In genomic region chr21:35257413-35257812, GRCh38 we compare ENCODE assay signal across 8 cellular contexts.
DNase-seq lines count a peak whose midpoint lies in the region; ATAC-seq and TF ChIP-seq lines count a peak whose summit lies in the region.

No MANE protein-coding gene starts in this region.

- TF ChIP-seq CTCF in HEK293 (tag by site-specific recombination; IDR thresholded peaks at IDR 0.05): no peak
- TF ChIP-seq CTCF in CD8-positive, alpha-beta T cell (IDR thresholded peaks at IDR 0.05): no peak

- peak overlapping the region; percentile 72 for H3K4me2 ChIP-seq in skeletal muscle satellite cell (ENCODE audit: low read length)

- H3K9ac ChIP-seq in skeletal muscle satellite cell (ENCODE audit: low read depth, low read length): peak overlapping the region; percentile 77

- H3K4me3 ChIP-seq in HEK293 (ENCODE audit: low read depth, low read length): no peak overlapping the region
- no peak overlapping the region for H3K4me3 ChIP-seq in skeletal muscle satellite cell (ENCODE audit: low read length)
- no peak overlapping the region for H3K4me3 ChIP-seq in CD8-positive, alpha-beta T cell (ENCODE audit: low read depth, low read length)

- intact Hi-C loops in CD8-positive, alpha-beta T cell (cut with DNase I, micrococcal nuclease): loop anchor here in 1 of 2 experiments (5.0 kb wide), 1 partner anchor 45 kb away; no protein-coding TSS in a partner anchor

- H3K27me3 ChIP-seq in skeletal muscle satellite cell (ENCODE audit: control insufficient read depth, insufficient read depth, low read length): no peaks in the 10 kb centered on the region
- no peaks in the 10 kb centered on the region for H3K27me3 ChIP-seq in CD8-positive, alpha-beta T cell (ENCODE audit: insufficient read depth, low read length)

- no peak overlapping the region for H3K27ac ChIP-seq in HEK293 (ENCODE audit: extremely low read depth, low read depth, low read length)
- H3K27ac ChIP-seq in CD8-positive, alpha-beta T cell (ENCODE audit: low read depth, low read length): no peak overlapping the region

- H3K4me1 ChIP-seq in HEK293 (ENCODE audit: control insufficient read depth, insufficient read depth, low read length) (peaks cover 11% of the 10 kb centered on the region), skeletal muscle satellite cell (ENCODE audit: control insufficient read depth, insufficient read depth, low read length) (peaks cover 56% of the 10 kb centered on the region)
- no peaks in the 10 kb centered on the region for H3K4me1 ChIP-seq in CD8-positive, alpha-beta T cell (ENCODE audit: insufficient read depth, low read length)

- H3K9me3 ChIP-seq in HEK293 (ENCODE audit: control insufficient read depth, insufficient read depth, low read depth, low read length) (no peaks in the 10 kb centered on the region), skeletal muscle satellite cell (replicated peaks; ENCODE audit: low read length) (no peaks in the 10 kb centered on the region)
- no peaks in the 10 kb centered on the region for H3K9me3 ChIP-seq in CD8-positive, alpha-beta T cell (ENCODE audit: low read length)

- DNase-seq in RPMI8226: peak; percentile 83
- peak; percentile 67 for DNase-seq in foreskin melanocyte
- no peak for DNase-seq in activated naive CD8-positive, alpha-beta T cell treated with anti-CD3 and anti-CD28 coated beads, Interleukin-2, amount 50 U/mL, for 24 hours
- no peak for DNase-seq in CD8-positive, alpha-beta T cell
- DNase-seq in activated effector memory CD4-positive, alpha-beta T cell treated with Interleukin-2 at 50 U/mL for 16 hours: no peak
- DNase-seq in activated T-cell treated with anti-CD3 and anti-CD28 coated beads, Interleukin-2, amount 50 U/mL, for 48 hours: no peak

- peaks cover 27% of the 10 kb centered on the region for H3K4me1 Mint-ChIP-seq in activated naive CD8-positive, alpha-beta T cell treated with anti-CD3 and anti-CD28 coated beads, Interleukin-2, amount 50 U/mL, for 24 hours
- H3K4me1 Mint-ChIP-seq in CD8-positive, alpha-beta T cell (ENCODE audit: low read depth): no peaks in the 10 kb centered on the region

- ATAC-seq in activated naive CD8-positive, alpha-beta T cell treated with anti-CD3 and anti-CD28 coated beads, Interleukin-2, amount 50 U/mL, for 24 hours: no peak
- no peak for ATAC-seq in CD8-positive, alpha-beta T cell

- peaks cover 8% of the 10 kb centered on the region for H3K9me3 Mint-ChIP-seq in activated naive CD8-positive, alpha-beta T cell treated with anti-CD3 and anti-CD28 coated beads, Interleukin-2, amount 50 U/mL, for 24 hours
- H3K9me3 Mint-ChIP-seq in CD8-positive, alpha-beta T cell: peaks cover 2% of the 10 kb centered on the region

- POLR2A ChIA-PET in HEK293 (lab: Yijun Ruan, JAX): interaction anchor here (1.3 kb wide), 1 partner anchor 117 kb away, joined by 3 read pairs; no protein-coding TSS in a partner anchor
- POLR2A ChIA-PET in CD8-positive, alpha-beta T cell (lab: Charles Lee): no interaction called here

- H3K36me3 ChIP-seq in HEK293 (ENCODE audit: control insufficient read depth in 2 of 2, insufficient read depth in 1 of 2, low read length in 2 of 2) (no peaks in the 10 kb centered on the region), skeletal muscle satellite cell (ENCODE audit: insufficient read depth, low read length) (no peaks in the 10 kb centered on the region)
- H3K36me3 ChIP-seq in CD8-positive, alpha-beta T cell (ENCODE audit: insufficient read depth, low read length): no peaks in the 10 kb centered on the region

- H3K27ac Mint-ChIP-seq in activated naive CD8-positive, alpha-beta T cell treated with anti-CD3 and anti-CD28 coated beads, Interleukin-2, amount 50 U/mL, for 24 hours: no peak overlapping the region
- no peak overlapping the region for H3K27ac Mint-ChIP-seq in CD8-positive, alpha-beta T cell

- peaks cover 4% of the 10 kb centered on the region for H3K27me3 Mint-ChIP-seq in activated naive CD8-positive, alpha-beta T cell treated with anti-CD3 and anti-CD28 coated beads, Interleukin-2, amount 50 U/mL, for 24 hours
- peaks cover 2% of the 10 kb centered on the region for H3K27me3 Mint-ChIP-seq in CD8-positive, alpha-beta T cell (ENCODE audit: low read depth)

- no peaks in the 10 kb centered on the region for H3K36me3 Mint-ChIP-seq in activated naive CD8-positive, alpha-beta T cell treated with anti-CD3 and anti-CD28 coated beads, Interleukin-2, amount 50 U/mL, for 24 hours (ENCODE audit: low read depth)
- H3K36me3 Mint-ChIP-seq in CD8-positive, alpha-beta T cell: no peaks in the 10 kb centered on the region

- H3K4me3 Mint-ChIP-seq in activated naive CD8-positive, alpha-beta T cell treated with anti-CD3 and anti-CD28 coated beads, Interleukin-2, amount 50 U/mL, for 24 hours: no peak overlapping the region
- no peak overlapping the region for H3K4me3 Mint-ChIP-seq in CD8-positive, alpha-beta T cell

- CTCF ChIA-PET in HEK293 (lab: Yijun Ruan, JAX): interaction anchor here (0.5 to 1.3 kb wide), 3 partner anchors 368 to 581 kb away, joined by 3 to 4 read pairs (median 3); no protein-coding TSS in a partner anchor
- CTCF ChIA-PET in CD8-positive, alpha-beta T cell (lab: Charles Lee): no interaction called here

TF ChIP-seq in HEK293, 187 proteins besides CTCF, POLR2A, EP300 and RAD21 (continues in another document):
- TF ChIP-seq ZNF184 (tag by site-specific recombination; IDR thresholded peaks at IDR 0.05) (peak; percentile 41; the same call in 1 of the 2 replicates), SP3 (tag by site-specific recombination; IDR thresholded peaks at IDR 0.05) (0 out of 2 replicates have a peak, but pooled peaks have one; percentile 4), INSM2 (tag by site-specific recombination; IDR thresholded peaks at IDR 0.05) (peak; percentile 84), GFI1B (tag by site-specific recombination; IDR thresholded peaks at IDR 0.05) (no peak), ZNF791 (tag by site-specific recombination; IDR thresholded peaks at IDR 0.05) (no peak), PBX3 (CRISPR knock-in tag; IDR thresholded peaks at IDR 0.05) (no peak), ZNF391 (tag by site-specific recombination; IDR thresholded peaks at IDR 0.05; ENCODE audit: borderline replicate concordance, low read depth) (peak; percentile 39; the same call in 1 of the 2 replicates), ZNF155 (tag by site-specific recombination; IDR thresholded peaks at IDR 0.05) (no peak), ZEB2 (tag by site-specific recombination; IDR thresholded peaks at IDR 0.05) (peak; percentile 77), BCL11A (tag by site-specific recombination; IDR thresholded peaks at IDR 0.05; ENCODE audit: low read depth) (peak; percentile 61; the same call in 1 of the 2 replicates), ZBTB8A (tag by site-specific recombination; IDR thresholded peaks at IDR 0.05) (no peak), ZNF426 (tag by site-specific recombination; IDR thresholded peaks at IDR 0.05) (no peak), GLI4 (tag by site-specific recombination; IDR thresholded peaks at IDR 0.05) (no peak), FEZF1 (tag by site-specific recombination; IDR thresholded peaks at IDR 0.05) (peak; percentile 91), ZNF639 (tag by site-specific recombination; IDR thresholded peaks at IDR 0.05) (peak; percentile 76; the same call in 1 of the 2 replicates), ZNF473 (tag by site-specific recombination; IDR thresholded peaks at IDR 0.05) (no peak), ZNF10 (tag by site-specific recombination; IDR thresholded peaks at IDR 0.05) (peak; percentile 78; the same call in 1 of the 2 replicates)

Comparison
In these comparisons a context has a peak if more than half of its experiments do, and no peak if none do; other contexts are left out.
1. DNase-seq: peak in RPMI8226 (single experiment) and foreskin melanocyte (single experiment); none in activated naive CD8-positive, alpha-beta T cell treated with anti-CD3 and anti-CD28 coated beads, Interleukin-2, amount 50 U/mL, for 24 hours (single experiment), CD8-positive, alpha-beta T cell (0 of 7), activated effector memory CD4-positive, alpha-beta T cell treated with Interleukin-2 at 50 U/mL for 16 hours (single experiment) and activated T-cell treated with anti-CD3 and anti-CD28 coated beads, Interleukin-2, amount 50 U/mL, for 48 hours (0 of 2).